In genomic region chr11:59102259-59102765, GRCh38 we compare ENCODE assay signal across 2 cellular contexts.
TF ChIP-seq lines count a peak whose summit lies in the region.

No MANE protein-coding gene starts in this region.

TF ChIP-seq in IMR-90, 13 proteins besides CTCF, POLR2A, EP300 and RAD21:
- no peak for TF ChIP-seq RCOR1 (IDR thresholded peaks at IDR 0.05; ENCODE audit: insufficient replicate concordance, low read length)
- TF ChIP-seq, protein P1, sequence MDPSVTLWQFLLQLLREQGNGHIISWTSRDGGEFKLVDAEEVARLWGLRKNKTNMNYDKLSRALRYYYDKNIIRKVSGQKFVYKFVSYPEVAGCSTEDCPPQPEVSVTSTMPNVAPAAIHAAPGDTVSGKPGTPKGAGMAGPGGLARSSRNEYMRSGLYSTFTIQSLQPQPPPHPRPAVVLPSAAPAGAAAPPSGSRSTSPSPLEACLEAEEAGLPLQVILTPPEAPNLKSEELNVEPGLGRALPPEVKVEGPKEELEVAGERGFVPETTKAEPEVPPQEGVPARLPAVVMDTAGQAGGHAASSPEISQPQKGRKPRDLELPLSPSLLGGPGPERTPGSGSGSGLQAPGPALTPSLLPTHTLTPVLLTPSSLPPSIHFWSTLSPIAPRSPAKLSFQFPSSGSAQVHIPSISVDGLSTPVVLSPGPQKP (IDR thresholded peaks at IDR 0.05; ENCODE audit: borderline replicate concordance, low read depth, low read length): no peak
- no peak for TF ChIP-seq CHD1 (IDR thresholded peaks at IDR 0.05; ENCODE audit: low read depth, low read length)
- no peak for TF ChIP-seq CEBPB (IDR thresholded peaks at IDR 0.05; ENCODE audit: low read depth, low read length)
- TF ChIP-seq RFX5 (IDR thresholded peaks at IDR 0.05; ENCODE audit: low read depth, low read length): no peak
- no peak for TF ChIP-seq SMC3 (IDR thresholded peaks at IDR 0.05; ENCODE audit: low read depth, low read length)
- TF ChIP-seq NFE2L2 (IDR thresholded peaks at IDR 0.05; ENCODE audit: low read depth, low read length): no peak

TF ChIP-seq in H1, 55 proteins besides CTCF, POLR2A, EP300 and RAD21:
- TF ChIP-seq, protein P2, sequence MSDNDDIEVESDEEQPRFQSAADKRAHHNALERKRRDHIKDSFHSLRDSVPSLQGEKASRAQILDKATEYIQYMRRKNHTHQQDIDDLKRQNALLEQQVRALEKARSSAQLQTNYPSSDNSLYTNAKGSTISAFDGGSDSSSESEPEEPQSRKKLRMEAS (IDR thresholded peaks at IDR 0.05): peak; percentile 82
- TF ChIP-seq CHD2 (IDR thresholded peaks at IDR 0.05; ENCODE audit: low read length) (peak; percentile 59; the same call in 1 of the 2 replicates), JUND (IDR thresholded peaks at IDR 0.05; ENCODE audit: low read length) (no peak), E2F6 (IDR thresholded peaks at IDR 0.05) (peak; percentile 76), POLR2AphosphoS5 (IDR thresholded peaks at IDR 0.05; ENCODE audit: low read depth, low read length) (0 out of 2 replicates have a peak, but pooled peaks have one; percentile 43), TAF7 (optimal IDR thresholded peaks at IDR 0.05; ENCODE audit: borderline replicate concordance, low read depth, low read length) (no peak), SRF (IDR thresholded peaks at IDR 0.05; ENCODE audit: low read depth, low read length) (no peak), TAF1 (IDR thresholded peaks at IDR 0.05; ENCODE audit: low read depth, low read length) (peak; percentile 49; the same call in 1 of the 2 replicates), CREB1 (IDR thresholded peaks at IDR 0.05) (peak; percentile 72), PHF8 (conservative IDR thresholded peaks at IDR 0.05; ENCODE audit: low read depth, low read length) (no peak)
